ENCODE assay signal across 7 cellular contexts in genomic region chr5:141319699-141320098, GRCh38. TPM values are rescaled to one million over a fixed set of nuclear protein-coding genes. Genes with fewer than 3 reads are reported as not detected.
A peak's percentile ranks its signal among the peaks of the same experiment; 100 is the strongest.
DNase-seq lines count a peak whose midpoint lies in the region; ATAC-seq and TF ChIP-seq lines count a peak whose summit lies in the region.

No MANE protein-coding gene starts in this region.

- H3K9me3 ChIP-seq in iPS-18a (ENCODE audit: control insufficient read depth, low read depth, low read length) = peaks cover 26% of the 10 kb centered on the region

- peak overlapping the region; percentile 100 for H3K27ac Mint-ChIP-seq in HFFc6
- peak overlapping the region; percentile 98 for H3K27ac Mint-ChIP-seq in activated CD8-positive, alpha-beta T cell treated with anti-CD3 and anti-CD28 coated beads for 36 hours
- peak overlapping the region; percentile 100 for H3K27ac Mint-ChIP-seq in stimulated activated naive CD8-positive, alpha-beta T cell treated with anti-CD3 and anti-CD28 coated beads, Interleukin-15, amount 100 ng/mL, for 72 hours

- peaks cover 28% of the 10 kb centered on the region for H3K36me3 ChIP-seq in iPS-18a (ENCODE audit: control insufficient read depth, low read depth, low read length)

- H3K27ac ChIP-seq in iPS-18a (ENCODE audit: low read length) = no peak overlapping the region

- peak overlapping the region; percentile 98 for H3K9ac ChIP-seq in iPS-18a (ENCODE audit: low read length)

- H3K27me3 ChIP-seq in iPS-18a (ENCODE audit: control insufficient read depth, insufficient read depth, low read length) = no peaks in the 10 kb centered on the region

- peak overlapping the region; percentile 96 for H3K4me3 ChIP-seq in iPS-18a (ENCODE audit: low read length)

- POLR2A ChIA-PET in activated CD8-positive, alpha-beta T cell treated with anti-CD3 and anti-CD28 coated beads for 36 hours (lab: Charles Lee) = interaction anchor here (0.6 to 2.0 kb wide), 10 partner anchors 10 to 1650 kb away, joined by 3 to 8 read pairs (median 4); no protein-coding TSS in a partner anchor

- CTCF ChIA-PET in activated CD8-positive, alpha-beta T cell treated with anti-CD3 and anti-CD28 coated beads for 36 hours (lab: Charles Lee) = interaction anchor here (0.9 to 3.5 kb wide), 34 partner anchors 8 to 247 kb away, joined by 3 to 36 read pairs (median 5); partner anchors contain the start of genes PCDHB11, PCDHB12, PCDHGA1 and PCDHGA10

- H3K36me3 Mint-ChIP-seq in HFFc6 (ENCODE audit: low read depth) = peaks cover 59% of the 10 kb centered on the region
- H3K36me3 Mint-ChIP-seq in activated CD8-positive, alpha-beta T cell treated with anti-CD3 and anti-CD28 coated beads for 36 hours (ENCODE audit: low read depth) = peaks cover 60% of the 10 kb centered on the region

- H3K4me1 ChIP-seq in iPS-18a (ENCODE audit: control insufficient read depth, low read depth, low read length) = no peaks in the 10 kb centered on the region

- DNase-seq in HFFc6 = no peak
- no peak for DNase-seq in activated CD8-positive, alpha-beta T cell treated with anti-CD3 and anti-CD28 coated beads for 36 hours
- DNase-seq in stimulated activated naive CD8-positive, alpha-beta T cell treated with anti-CD3 and anti-CD28 coated beads, Interleukin-15, amount 100 ng/mL, for 72 hours = no peak
- DNase-seq in anterior cingulate cortex (lab: John Stamatoyannopoulos, UW) = no peak

- peaks cover 72% of the 10 kb centered on the region for H3K9me3 Mint-ChIP-seq in HFFc6
- H3K9me3 Mint-ChIP-seq in activated CD8-positive, alpha-beta T cell treated with anti-CD3 and anti-CD28 coated beads for 36 hours = peaks cover 46% of the 10 kb centered on the region
- H3K9me3 Mint-ChIP-seq in stimulated activated naive CD8-positive, alpha-beta T cell treated with anti-CD3 and anti-CD28 coated beads, Interleukin-15, amount 100 ng/mL, for 72 hours = peaks cover 33 to 45% of the 10 kb centered on the region in 2 donors

- H3K4me3 Mint-ChIP-seq in HFFc6 = peak overlapping the region; percentile 98
- H3K4me3 Mint-ChIP-seq in activated CD8-positive, alpha-beta T cell treated with anti-CD3 and anti-CD28 coated beads for 36 hours = peak overlapping the region; percentile 95
- H3K4me3 Mint-ChIP-seq in stimulated activated naive CD8-positive, alpha-beta T cell treated with anti-CD3 and anti-CD28 coated beads, Interleukin-15, amount 100 ng/mL, for 72 hours = peak overlapping the region; percentile 96 to 99

- no peak for TF ChIP-seq CTCF in HFFc6 (IDR thresholded peaks at IDR 0.05)
- no peak for TF ChIP-seq CTCF in activated CD8-positive, alpha-beta T cell treated with anti-CD3 and anti-CD28 coated beads for 36 hours (IDR thresholded peaks at IDR 0.05)

- H3K4me1 Mint-ChIP-seq in HFFc6 (ENCODE audit: low read depth) = peaks cover 27% of the 10 kb centered on the region
- peaks cover 27% of the 10 kb centered on the region for H3K4me1 Mint-ChIP-seq in activated CD8-positive, alpha-beta T cell treated with anti-CD3 and anti-CD28 coated beads for 36 hours (ENCODE audit: low read depth)
- peaks cover 22% of the 10 kb centered on the region for H3K4me1 Mint-ChIP-seq in stimulated activated naive CD8-positive, alpha-beta T cell treated with anti-CD3 and anti-CD28 coated beads, Interleukin-15, amount 100 ng/mL, for 72 hours

- ATAC-seq in activated CD8-positive, alpha-beta T cell treated with anti-CD3 and anti-CD28 coated beads for 36 hours = no peak
- ATAC-seq in stimulated activated naive CD8-positive, alpha-beta T cell treated with anti-CD3 and anti-CD28 coated beads, Interleukin-15, amount 100 ng/mL, for 72 hours = no peak
- ATAC-seq in GM18873 (IDR thresholded peaks at IDR 0.05; ENCODE audit: low FRiP score, unreplicated experiment) = no peak
- no peak for ATAC-seq in GM21723 (IDR thresholded peaks at IDR 0.05; ENCODE audit: unreplicated experiment)

- peaks cover 23% of the 10 kb centered on the region for H3K27me3 Mint-ChIP-seq in HFFc6 (ENCODE audit: insufficient read depth)
- no peaks in the 10 kb centered on the region for H3K27me3 Mint-ChIP-seq in activated CD8-positive, alpha-beta T cell treated with anti-CD3 and anti-CD28 coated beads for 36 hours
- no peaks in the 10 kb centered on the region for H3K27me3 Mint-ChIP-seq in stimulated activated naive CD8-positive, alpha-beta T cell treated with anti-CD3 and anti-CD28 coated beads, Interleukin-15, amount 100 ng/mL, for 72 hours

- intact Hi-C loops in activated CD8-positive, alpha-beta T cell treated with anti-CD3 and anti-CD28 coated beads for 36 hours (cut with micrococcal nuclease) = loop anchor here (10.0 kb wide), 2 partner anchors 195 to 245 kb away; no protein-coding TSS in a partner anchor

RNA-seq across cellular contexts. Expression of gene TAF7, which starts 0.9 kb away (rescaled TPM):
- 10 to 100 TPM; 72.7 to 98.9 (median 74.8) TPM for total RNA-seq in HFFc6 (2021; fragmentation: NEBNext Ultra II Directional; extraction: Animal tissue kit (Norgen Biotek cat#: 25700))
- total RNA-seq in activated CD8-positive, alpha-beta T cell treated with anti-CD3 and anti-CD28 coated beads for 36 hours = 10 to 100 TPM; 56.2 to 58.1 TPM

RNA-seq across cellular contexts. Expression of gene PCDHGA1, which starts 10.6 kb away (rescaled TPM):
- total RNA-seq in HFFc6 (2021; fragmentation: NEBNext Ultra II Directional; extraction: Animal tissue kit (Norgen Biotek cat#: 25700)) = 1 to 10 TPM in 4 of 6 experiments, under 1 TPM in 2; 0.91 to 1.6 (median 1.2) TPM
- under 1 TPM in 1 of 2 experiments, not detected in 1; 0.07 TPM for total RNA-seq in activated CD8-positive, alpha-beta T cell treated with anti-CD3 and anti-CD28 coated beads for 36 hours

RNA-seq across cellular contexts. Expression of gene SLC25A2, which starts 15.8 kb away (rescaled TPM):
- total RNA-seq in HFFc6 (2021; fragmentation: NEBNext Ultra II Directional; extraction: Animal tissue kit (Norgen Biotek cat#: 25700)) = under 1 TPM in 1 of 6 experiments, not detected in 5; 0.17 TPM
- total RNA-seq in activated CD8-positive, alpha-beta T cell treated with anti-CD3 and anti-CD28 coated beads for 36 hours = under 1 TPM in 1 of 2 experiments, not detected in 1; 0.25 TPM

RNA-seq across cellular contexts. Expression of gene PCDHGA2, which starts 18.9 kb away (rescaled TPM):
- total RNA-seq in HFFc6 (2021; fragmentation: NEBNext Ultra II Directional; extraction: Animal tissue kit (Norgen Biotek cat#: 25700)) = 1 to 10 TPM; 1.3 to 3.7 (median 1.5) TPM
- not detected for total RNA-seq in activated CD8-positive, alpha-beta T cell treated with anti-CD3 and anti-CD28 coated beads for 36 hours

RNA-seq across cellular contexts. Expression of gene PCDHGA3, which starts 23.9 kb away (rescaled TPM):
- total RNA-seq in HFFc6 (2021; fragmentation: NEBNext Ultra II Directional; extraction: Animal tissue kit (Norgen Biotek cat#: 25700)) = 10 to 100 TPM in 1 of 6 experiments, 1 to 10 TPM in 5; 1.9 to 10.2 (median 2.7) TPM
- not detected for total RNA-seq in activated CD8-positive, alpha-beta T cell treated with anti-CD3 and anti-CD28 coated beads for 36 hours
